Comparison of ENCODE assay signal across 21 cellular contexts in the genomic region with DNA sequence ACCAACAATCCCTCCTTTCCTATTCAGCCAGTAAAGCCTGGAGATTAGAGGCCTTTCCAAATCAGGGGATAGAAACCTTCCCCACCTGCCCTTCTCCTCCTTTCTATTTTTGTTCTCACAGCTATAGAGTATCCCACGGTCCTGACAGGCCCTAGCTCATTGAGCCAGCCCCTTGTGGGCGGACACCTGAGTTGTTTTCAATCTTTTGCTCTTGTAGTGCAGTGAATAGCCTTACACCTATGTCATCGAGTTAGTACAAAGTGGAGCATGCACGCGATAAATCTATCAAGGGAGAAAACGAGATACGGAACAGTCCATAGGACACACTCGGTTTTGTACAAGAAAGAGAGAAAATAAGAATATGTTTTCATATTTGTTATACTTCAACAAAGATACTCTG.
DNase-seq lines count a peak whose midpoint lies in the region; TF ChIP-seq lines count a peak whose summit lies in the region.
"Had no signal": no experiment of that assay in that cellular context is flagged by ENCODE, and none has a peak within 500 bp of the region (broad histone marks: within the 10 kb centered on the region; RNA-seq: fewer than 3 reads in every experiment).

No MANE protein-coding gene starts in this region.

- H3K4me1 ChIP-seq in cardiac muscle cell (ENCODE audit: low read depth), result peaks cover 20% of the 10 kb centered on the region
- no peaks in the 10 kb centered on the region for H3K4me1 ChIP-seq in right atrium auricular region
- H3K4me1 ChIP-seq in Karpas-422 (ENCODE audit: low read length), result no peaks in the 10 kb centered on the region
- H3K4me1 ChIP-seq: ascending aorta, Peyer's patch, prostate gland, SJCRH30, uterus had no signal

- H3K27ac ChIP-seq in cardiac muscle cell, result peak overlapping the region; percentile 21
- H3K27ac ChIP-seq in right atrium auricular region, result no peak overlapping the region
- H3K27ac ChIP-seq in WERI-Rb-1, result no peak overlapping the region
- H3K27ac ChIP-seq in Karpas-422 (ENCODE audit: low read length), result no peak overlapping the region
- H3K27ac ChIP-seq: ascending aorta, dorsolateral prefrontal cortex, hepatocyte, Peyer's patch, prostate gland, SJCRH30, uterus had no signal

- no peaks in the 10 kb centered on the region for H3K27me3 ChIP-seq in cardiac muscle cell
- H3K27me3 ChIP-seq in right atrium auricular region, result no peaks in the 10 kb centered on the region
- no peaks in the 10 kb centered on the region for H3K27me3 ChIP-seq in WERI-Rb-1 (ENCODE audit: insufficient read depth, low read depth, severe bottlenecking)
- H3K27me3 ChIP-seq in Karpas-422 (ENCODE audit: low read length), result no peaks in the 10 kb centered on the region
- H3K27me3 ChIP-seq: ascending aorta, Peyer's patch, uterus had no signal

- DNase-seq in cardiac muscle cell (ENCODE audit: low read depth in 1 of 2, low spot score in 1 of 2) (peak in 1 of 2 donors; percentile 75), right atrium auricular region (ENCODE audit: low spot score) (no peak), NCI-H2081 treated with DMSO at 0.1 percent for 48 hours (lab: John Stamatoyannopoulos, UW) (peak; percentile 28), WERI-Rb-1 (peak; percentile 47), pons (ENCODE audit: low spot score) (no peak), Karpas-422 (no peak)
- DNase-seq in stimulated activated CD8-positive, alpha-beta memory T cell treated with anti-CD3 and anti-CD28 coated beads, Interleukin-4, amount 100 ng/mL, for 48 hours, result no peak
- DNase-seq in activated CD4-positive, alpha-beta T cell treated with anti-CD3 and anti-CD28 coated beads, Interleukin-2, amount 50 U/mL, for 4 hours, result no peak
- DNase-seq: activated CD4-positive, alpha-beta T cell treated with anti-CD3 and anti-CD28 coated beads, Interleukin-2, amount 50 U/mL, for 1 hour; dorsolateral prefrontal cortex; H9; left ventricle myocardium superior; MM.1S; NK-92 treated with Interleukin-12 subunit alpha and Interleukin-12 subunit beta, amount 100 ng/mL, for 24 hours; Peyer's patch; SJCRH30; T-helper 1 cell; uterus had no signal

- no peaks in the 10 kb centered on the region; the same call in 1 of the 2 replicates for H4K20me1 ChIP-seq in Karpas-422 (ENCODE audit: insufficient read depth, low read depth, low read length)

- H3K9ac ChIP-seq in Karpas-422 (ENCODE audit: low read length), result no peak overlapping the region

- no peak overlapping the region for H3K4me3 ChIP-seq in cardiac muscle cell
- H3K4me3 ChIP-seq in right atrium auricular region, result no peak overlapping the region
- no peak overlapping the region for H3K4me3 ChIP-seq in WERI-Rb-1 (ENCODE audit: low read depth, low read length)
- H3K4me3 ChIP-seq in Karpas-422 (ENCODE audit: low read length), result no peak overlapping the region
- H3K4me3 ChIP-seq: ascending aorta, dorsolateral prefrontal cortex, hepatocyte, Peyer's patch, prostate gland, SJCRH30, uterus had no signal

- H2AFZ ChIP-seq in Karpas-422 (ENCODE audit: low read length), result no peak overlapping the region
- H2AFZ ChIP-seq: hepatocyte had no signal

- TF ChIP-seq CTCF in cardiac muscle cell (IDR thresholded peaks at IDR 0.05; ENCODE audit: low read depth, low read length) (no peak), right atrium auricular region (IDR thresholded peaks at IDR 0.05) (no peak), WERI-Rb-1 (IDR thresholded peaks at IDR 0.05; ENCODE audit: low read depth, low read length) (no peak)

- H3K36me3 ChIP-seq in cardiac muscle cell (no peaks in the 10 kb centered on the region), right atrium auricular region (no peaks in the 10 kb centered on the region), WERI-Rb-1 (no peaks in the 10 kb centered on the region), Karpas-422 (ENCODE audit: insufficient read depth, low read length) (no peaks in the 10 kb centered on the region)
- H3K36me3 ChIP-seq: ascending aorta, Peyer's patch, prostate gland, SJCRH30, uterus had no signal

- H3K79me2 ChIP-seq in Karpas-422 (ENCODE audit: low read length), result no peaks in the 10 kb centered on the region
- H3K79me2 ChIP-seq: hepatocyte had no signal

- H3K9me2 ChIP-seq in Karpas-422 (replicated peaks; ENCODE audit: insufficient read depth, low read length), result no peaks in the 10 kb centered on the region

- H3K4me2 ChIP-seq in Karpas-422 (ENCODE audit: low read depth, low read length, poor library complexity, severe bottlenecking), result no peak overlapping the region
- H3K4me2 ChIP-seq: hepatocyte had no signal

- no peaks in the 10 kb centered on the region for H3K9me3 ChIP-seq in cardiac muscle cell (ENCODE audit: low read depth)
- no peaks in the 10 kb centered on the region for H3K9me3 ChIP-seq in right atrium auricular region
- H3K9me3 ChIP-seq in WERI-Rb-1 (ENCODE audit: severe bottlenecking), result no peaks in the 10 kb centered on the region
- no peaks in the 10 kb centered on the region for H3K9me3 ChIP-seq in Karpas-422 (ENCODE audit: low read length)
- H3K9me3 ChIP-seq: ascending aorta, Peyer's patch, prostate gland, SJCRH30, uterus had no signal

Comparison
In these comparisons a context has a peak if more than half of its experiments do, and no peak if none do; other contexts are left out.
1. DNase-seq: peak in NCI-H2081 treated with DMSO at 0.1 percent for 48 hours (single experiment) and WERI-Rb-1 (single experiment); none in right atrium auricular region (single experiment), pons (single experiment), stimulated activated CD8-positive, alpha-beta memory T cell treated with anti-CD3 and anti-CD28 coated beads, Interleukin-4, amount 100 ng/mL, for 48 hours (single experiment), activated CD4-positive, alpha-beta T cell treated with anti-CD3 and anti-CD28 coated beads, Interleukin-2, amount 50 U/mL, for 4 hours (0 of 2) and Karpas-422 (single experiment).